In the genomic region with DNA sequence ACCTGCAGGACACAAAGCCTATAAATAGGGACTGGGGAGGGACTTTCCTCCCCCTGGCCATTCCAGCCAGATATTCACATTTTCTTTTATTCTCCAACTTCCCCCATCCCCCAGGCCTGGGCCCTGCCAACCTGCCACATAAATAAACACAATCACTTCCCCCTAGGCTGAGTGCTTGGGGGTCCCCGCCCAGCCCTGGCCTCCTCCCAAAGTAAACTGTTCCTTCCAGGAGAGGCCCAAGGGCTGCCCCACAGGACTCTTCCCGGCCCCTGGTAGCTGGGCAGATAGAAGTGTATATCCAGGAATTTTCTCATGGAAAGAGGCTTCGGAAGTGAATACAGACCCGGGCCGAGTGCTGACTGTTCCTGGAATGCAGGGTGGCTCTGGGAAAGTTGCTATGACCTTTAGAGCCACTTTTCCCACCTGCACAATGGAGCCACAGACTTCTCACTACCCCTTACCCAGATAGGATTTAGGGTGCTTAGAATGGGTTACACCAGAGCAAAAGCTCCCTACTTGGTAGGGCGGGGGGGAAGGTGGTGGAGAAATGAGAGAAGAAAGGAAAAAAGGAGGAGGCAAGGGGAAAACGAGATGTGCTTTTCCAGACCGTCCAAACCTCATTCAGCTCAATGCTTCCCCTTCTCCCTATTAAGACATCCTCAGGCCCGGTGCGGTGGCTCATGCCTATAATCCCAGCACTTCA, we compare ENCODE assay signal across 13 cellular contexts. TPM values are rescaled to one million over a fixed set of nuclear protein-coding genes. Genes with fewer than 3 reads are reported as not detected.
A peak's percentile ranks its signal among the peaks of the same experiment; 100 is the strongest.
DNase-seq lines count a peak whose midpoint lies in the region; ATAC-seq and TF ChIP-seq lines count a peak whose summit lies in the region.
"Had no signal": no experiment of that assay in that cellular context is flagged by ENCODE, and none has a peak within 500 bp of the region (broad histone marks: within the 10 kb centered on the region; RNA-seq: fewer than 3 reads in every experiment).

No MANE protein-coding gene starts in this region.

- peak overlapping the region; percentile 17 for H3K27ac Mint-ChIP-seq in stimulated activated effector memory CD8-positive, alpha-beta T cell treated with anti-CD3 and anti-CD28 coated beads, Interleukin-12 subunit alpha, Interleukin-12 subunit beta, amount 100 ng/mL, for 72 hours

- H3K4me1 Mint-ChIP-seq in stimulated activated effector memory CD8-positive, alpha-beta T cell treated with anti-CD3 and anti-CD28 coated beads, Interleukin-12 subunit alpha, Interleukin-12 subunit beta, amount 100 ng/mL, for 72 hours = peaks cover 29% of the 10 kb centered on the region

- peaks cover 16% of the 10 kb centered on the region for H3K4me1 ChIP-seq in HEK293 (ENCODE audit: control insufficient read depth, insufficient read depth, low read length)
- peaks cover 76% of the 10 kb centered on the region for H3K4me1 ChIP-seq in RWPE2 (ENCODE audit: insufficient read depth, poor library complexity, severe bottlenecking)
- peaks cover 1% of the 10 kb centered on the region for H3K4me1 ChIP-seq in right cardiac atrium (ENCODE audit: control insufficient read depth, insufficient read depth, low read length)

- H3K4me3 ChIP-seq in HEK293 (ENCODE audit: low read depth, low read length) = no peak overlapping the region
- peak overlapping the region; percentile 23 for H3K4me3 ChIP-seq in RWPE2 (ENCODE audit: severe bottlenecking)
- no peak overlapping the region for H3K4me3 ChIP-seq in right cardiac atrium (ENCODE audit: low read length)

- H3K4me3 Mint-ChIP-seq in stimulated activated effector memory CD8-positive, alpha-beta T cell treated with anti-CD3 and anti-CD28 coated beads, Interleukin-12 subunit alpha, Interleukin-12 subunit beta, amount 100 ng/mL, for 72 hours = no peak overlapping the region
- H3K4me3 Mint-ChIP-seq: brain had no signal

- 56% methylated on average over 10 of the region's 10 CpGs for WGBS in right cardiac atrium

- H3K9me3 ChIP-seq in HEK293 (ENCODE audit: control insufficient read depth, insufficient read depth, low read depth, low read length) (no peaks in the 10 kb centered on the region), RWPE2 (ENCODE audit: severe bottlenecking) (no peaks in the 10 kb centered on the region), right cardiac atrium (ENCODE audit: control insufficient read depth, low read length) (no peaks in the 10 kb centered on the region)

- DNase-seq in RWPE2 (ENCODE audit: low spot score) = no peak
- DNase-seq in right cardiac atrium = peak; percentile 83 to 87 (median 85)
- DNase-seq in stimulated activated effector memory CD8-positive, alpha-beta T cell treated with anti-CD3 and anti-CD28 coated beads, Interleukin-12 subunit alpha, Interleukin-12 subunit beta, amount 100 ng/mL, for 72 hours (ENCODE audit: low spot score in 2 of 2) = no peak
- no peak for DNase-seq in NCI-H1417 (lab: John Stamatoyannopoulos, UW)
- DNase-seq in G401 (ENCODE audit: low spot score) = no peak
- no peak for DNase-seq in T-helper 9 cell
- DNase-seq: COR-L47; SHP77 treated with DMSO at 0.1 percent for 48 hours; stimulated activated naive CD8-positive, alpha-beta T cell treated with anti-CD3 and anti-CD28 coated beads, Interleukin-15, Interleukin-2, amounts not matched to agents 100 U/mL and 50 U/mL, for 24 hours had no signal

- ATAC-seq in RWPE2 (ENCODE audit: low read depth) (peak; percentile 6), right cardiac atrium (peak; percentile 45 to 83), GM18870 (IDR thresholded peaks at IDR 0.05; ENCODE audit: unreplicated experiment) (no peak)
- no peak for ATAC-seq in stimulated activated effector memory CD8-positive, alpha-beta T cell treated with anti-CD3 and anti-CD28 coated beads, Interleukin-12 subunit alpha, Interleukin-12 subunit beta, amount 100 ng/mL, for 72 hours
- ATAC-seq: stimulated activated naive CD8-positive, alpha-beta T cell treated with anti-CD3 and anti-CD28 coated beads, Interleukin-15, Interleukin-2, amounts not matched to agents 100 U/mL and 50 U/mL, for 24 hours had no signal

- TF ChIP-seq CTCF in HEK293 (tag by site-specific recombination; IDR thresholded peaks at IDR 0.05) (no peak), RWPE2 (IDR thresholded peaks at IDR 0.05; ENCODE audit: poor library complexity, severe bottlenecking) (no peak)

- H3K36me3 Mint-ChIP-seq in stimulated activated effector memory CD8-positive, alpha-beta T cell treated with anti-CD3 and anti-CD28 coated beads, Interleukin-12 subunit alpha, Interleukin-12 subunit beta, amount 100 ng/mL, for 72 hours = peaks cover 66% of the 10 kb centered on the region

- H3K36me3 ChIP-seq in HEK293 (ENCODE audit: control insufficient read depth in 2 of 2, insufficient read depth in 1 of 2, low read length in 2 of 2) (peaks cover 32 to 93% of the 10 kb centered on the region in 2 experiments), RWPE2 (ENCODE audit: low read depth) (peaks cover 76% of the 10 kb centered on the region)

- H3K9me3 Mint-ChIP-seq in stimulated activated effector memory CD8-positive, alpha-beta T cell treated with anti-CD3 and anti-CD28 coated beads, Interleukin-12 subunit alpha, Interleukin-12 subunit beta, amount 100 ng/mL, for 72 hours = no peaks in the 10 kb centered on the region
- H3K9me3 Mint-ChIP-seq: brain had no signal

- H3K27me3 ChIP-seq in RWPE2 (ENCODE audit: insufficient read depth, poor library complexity, severe bottlenecking) (no peaks in the 10 kb centered on the region), right cardiac atrium (ENCODE audit: control insufficient read depth, insufficient read depth) (no peaks in the 10 kb centered on the region)

- POLR2A ChIA-PET in HEK293 (lab: Yijun Ruan, JAX) = interaction anchor here (1.3 kb wide), 1 partner anchor 8 kb away, joined by 4 read pairs; a partner anchor contains a TSS

- H3K27ac ChIP-seq in HEK293 (ENCODE audit: extremely low read depth, low read depth, low read length) (peak overlapping the region; percentile 53), RWPE2 (ENCODE audit: poor library complexity, severe bottlenecking) (peak overlapping the region; percentile 93), right cardiac atrium (ENCODE audit: low read length) (no peak overlapping the region)

- CTCF ChIA-PET in HEK293 (lab: Yijun Ruan, JAX) = interaction anchor here (0.6 to 11.2 kb wide), 8 partner anchors 12 to 328 kb away, joined by 3 to 268 read pairs (median 5); a partner anchor contains a TSS

- intact Hi-C loops in right cardiac atrium (cut with DNase I) = loop anchor here in 2 of 4 donors (10.0 kb wide), 2 partner anchors 61 to 131 kb away; no protein-coding TSS in a partner anchor

- in situ Hi-C loops in G401 (cut with HindIII; ENCODE audit: low sequenced_read_pairs) = no loop called here

TF ChIP-seq in HEK293, 187 proteins besides CTCF, POLR2A, EP300 and RAD21 (continues in another document):
- TF ChIP-seq ZFP69B (tag by site-specific recombination; IDR thresholded peaks at IDR 0.05) = no peak
- TF ChIP-seq ZNF133 (tag by site-specific recombination; IDR thresholded peaks at IDR 0.05) = no peak
- TF ChIP-seq, protein P1, sequence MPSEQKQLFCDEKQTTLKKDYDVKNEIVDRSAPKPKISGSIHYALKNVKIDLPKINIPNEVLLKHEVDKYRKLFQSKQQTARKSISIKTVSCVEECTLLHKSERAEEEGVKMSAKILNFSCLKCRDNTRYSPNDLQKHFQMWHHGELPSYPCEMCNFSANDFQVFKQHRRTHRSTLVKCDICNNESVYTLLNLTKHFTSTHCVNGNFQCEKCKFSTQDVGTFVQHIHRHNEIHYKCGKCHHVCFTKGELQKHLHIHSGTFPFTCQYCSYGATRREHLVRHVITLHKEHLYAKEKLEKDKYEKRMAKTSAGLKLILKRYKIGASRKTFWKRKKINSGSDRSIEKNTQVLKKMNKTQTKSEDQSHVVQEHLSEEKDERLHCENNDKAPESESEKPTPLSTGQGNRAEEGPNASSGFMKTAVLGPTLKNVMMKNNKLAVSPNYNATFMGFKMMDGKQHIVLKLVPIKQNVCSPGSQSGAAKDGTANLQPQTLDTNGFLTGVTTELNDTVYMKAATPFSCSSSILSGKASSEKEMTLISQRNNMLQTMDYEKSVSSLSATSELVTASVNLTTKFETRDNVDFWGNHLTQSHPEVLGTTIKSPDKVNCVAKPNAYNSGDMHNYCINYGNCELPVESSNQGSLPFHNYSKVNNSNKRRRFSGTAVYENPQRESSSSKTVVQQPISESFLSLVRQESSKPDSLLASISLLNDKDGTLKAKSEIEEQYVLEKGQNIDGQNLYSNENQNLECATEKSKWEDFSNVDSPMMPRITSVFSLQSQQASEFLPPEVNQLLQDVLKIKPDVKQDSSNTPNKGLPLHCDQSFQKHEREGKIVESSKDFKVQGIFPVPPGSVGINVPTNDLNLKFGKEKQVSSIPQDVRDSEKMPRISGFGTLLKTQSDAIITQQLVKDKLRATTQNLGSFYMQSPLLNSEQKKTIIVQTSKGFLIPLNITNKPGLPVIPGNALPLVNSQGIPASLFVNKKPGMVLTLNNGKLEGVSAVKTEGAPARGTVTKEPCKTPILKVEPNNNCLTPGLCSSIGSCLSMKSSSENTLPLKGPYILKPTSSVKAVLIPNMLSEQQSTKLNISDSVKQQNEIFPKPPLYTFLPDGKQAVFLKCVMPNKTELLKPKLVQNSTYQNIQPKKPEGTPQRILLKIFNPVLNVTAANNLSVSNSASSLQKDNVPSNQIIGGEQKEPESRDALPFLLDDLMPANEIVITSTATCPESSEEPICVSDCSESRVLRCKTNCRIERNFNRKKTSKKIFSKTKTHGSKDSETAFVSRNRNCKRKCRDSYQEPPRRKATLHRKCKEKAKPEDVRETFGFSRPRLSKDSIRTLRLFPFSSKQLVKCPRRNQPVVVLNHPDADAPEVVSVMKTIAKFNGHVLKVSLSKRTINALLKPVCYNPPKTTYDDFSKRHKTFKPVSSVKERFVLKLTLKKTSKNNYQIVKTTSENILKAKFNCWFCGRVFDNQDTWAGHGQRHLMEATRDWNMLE (tag by site-specific recombination; conservative IDR thresholded peaks at IDR 0.05; ENCODE audit: low read depth) = no peak
- peak; percentile 47; the same call in 1 of the 2 replicates for TF ChIP-seq GLIS1 (tag by site-specific recombination; IDR thresholded peaks at IDR 0.05)
- 0 out of 2 replicates have a peak, but pooled peaks have one; percentile 53 for TF ChIP-seq IKZF3 (tag by site-specific recombination; IDR thresholded peaks at IDR 0.05)
- peak; percentile 75 for TF ChIP-seq PRDM1 (tag by site-specific recombination; IDR thresholded peaks at IDR 0.05)
- TF ChIP-seq ZBTB48 (tag by site-specific recombination; IDR thresholded peaks at IDR 0.05) = no peak
- no peak for TF ChIP-seq KLF16 (tag by site-specific recombination; IDR thresholded peaks at IDR 0.05)

RNA-seq across cellular contexts. Expression of a gene that starts 8.5 kb away (rescaled TPM):
- total RNA-seq in right cardiac atrium = under 1 TPM in 2 of 4 donors, not detected in 2; 0.40 to 0.58 TPM
- polyA plus RNA-seq in right cardiac atrium = 0.97 TPM
- not detected in 2 replicates for total RNA-seq in G401 (2014; rRNA removed; shearing (Covaris generic))
- total RNA-seq: NCI-H460 had no signal

RNA-seq across cellular contexts. Expression of a gene that starts 30.5 kb away (rescaled TPM):
- total RNA-seq in right cardiac atrium = 10 to 100 TPM; 54.3 to 60.5 (median 54.7) TPM
- polyA plus RNA-seq in right cardiac atrium = 45.1 TPM
- 70.0 and 90.8 TPM in 2 replicates for total RNA-seq in G401 (2014; rRNA removed; shearing (Covaris generic))

RNA-seq across cellular contexts. Expression of a gene that starts 39.0 kb away (rescaled TPM):
- 10 to 100 TPM; 80.6 to 99.5 (median 95.9) TPM for total RNA-seq in right cardiac atrium
- 73.3 TPM for polyA plus RNA-seq in right cardiac atrium
- total RNA-seq in G401 (2014; rRNA removed; shearing (Covaris generic)) = 11.8 and 18.4 TPM in 2 replicates

RNA-seq across cellular contexts. Expression of a gene that starts 43.1 kb away (rescaled TPM):
- 10 to 100 TPM; 80.0 to 83.1 (median 81.1) TPM for total RNA-seq in right cardiac atrium
- polyA plus RNA-seq in right cardiac atrium = 85.8 TPM
- 248 and 317 TPM in 2 replicates for total RNA-seq in G401 (2014; rRNA removed; shearing (Covaris generic))

Comparison
In these comparisons a context has a peak if more than half of its experiments do, and no peak if none do; other contexts are left out.
1. ATAC-seq: peak in RWPE2 (single experiment) and right cardiac atrium (2 of 2); none in stimulated activated effector memory CD8-positive, alpha-beta T cell treated with anti-CD3 and anti-CD28 coated beads, Interleukin-12 subunit alpha, Interleukin-12 subunit beta, amount 100 ng/mL, for 72 hours (single experiment) and GM18870 (single experiment).
2. DNase-seq: peak in right cardiac atrium (3 of 3); none in RWPE2 (single experiment), stimulated activated effector memory CD8-positive, alpha-beta T cell treated with anti-CD3 and anti-CD28 coated beads, Interleukin-12 subunit alpha, Interleukin-12 subunit beta, amount 100 ng/mL, for 72 hours (0 of 2), NCI-H1417 (0 of 3), G401 (single experiment) and T-helper 9 cell (single experiment).